8 cellular contexts compared by ENCODE assay signal in the genomic region with DNA sequence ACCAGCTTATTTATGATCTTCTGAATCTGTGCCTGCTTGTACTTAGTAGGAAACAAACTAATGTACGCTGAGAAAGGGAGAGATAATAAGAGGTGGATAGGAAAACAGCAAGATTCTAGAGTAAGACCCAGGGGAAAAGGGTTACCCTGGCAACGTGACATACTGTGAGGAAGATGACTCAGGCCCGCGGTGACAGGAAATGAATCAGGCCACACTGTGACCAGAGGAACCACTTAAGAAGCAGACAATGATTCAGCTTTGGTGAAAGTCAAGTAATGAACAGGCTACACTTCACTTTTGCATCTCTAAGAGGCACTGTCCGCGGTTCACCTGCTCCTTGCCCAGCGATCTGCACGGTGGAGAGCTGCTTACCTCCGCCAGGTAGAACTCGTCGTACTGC.
A peak's percentile ranks its signal among the peaks of the same experiment; 100 is the strongest.
DNase-seq lines count a peak whose midpoint lies in the region; ATAC-seq and TF ChIP-seq lines count a peak whose summit lies in the region.

No MANE protein-coding gene starts in this region.

- H3K4me3 Mint-ChIP-seq in osteocyte (ENCODE audit: unreplicated experiment): no peak overlapping the region

- H3K4me3 ChIP-seq in adipocyte (ENCODE audit: low read length) (no peak overlapping the region), right cardiac atrium (ENCODE audit: low read length) (no peak overlapping the region)

- peaks cover 8% of the 10 kb centered on the region for H3K4me1 Mint-ChIP-seq in osteocyte (ENCODE audit: unreplicated experiment)

- peaks cover 7% of the 10 kb centered on the region for H3K9me3 Mint-ChIP-seq in osteocyte (ENCODE audit: unreplicated experiment)

- H3K4me1 ChIP-seq in adipocyte (ENCODE audit: control insufficient read depth, insufficient read depth, low read length) (peaks cover 4% of the 10 kb centered on the region), right cardiac atrium (ENCODE audit: control insufficient read depth, insufficient read depth, low read length) (no peaks in the 10 kb centered on the region)

- H3K27me3 ChIP-seq in adipocyte (replicated peaks; ENCODE audit: control insufficient read depth, insufficient read depth, low read length) (no peaks in the 10 kb centered on the region), right cardiac atrium (ENCODE audit: control insufficient read depth, insufficient read depth) (no peaks in the 10 kb centered on the region)

- DNase-seq in AG08396 (ENCODE audit: low spot score) (peak; percentile 53), NOMO-1 (lab: John Stamatoyannopoulos, UW; ENCODE audit: unreplicated experiment in 2 of 2) (peak; percentile 55 to 88), adipocyte (ENCODE audit: low read depth) (peak; percentile 53), osteocyte (ENCODE audit: extremely low spot score, unreplicated experiment) (no peak), ureter (ENCODE audit: low spot score) (no peak), right cardiac atrium (no peak)

- peak overlapping the region; percentile 50 for H3K27ac Mint-ChIP-seq in osteocyte (ENCODE audit: unreplicated experiment)

- peak; percentile 100 for ATAC-seq in GM18868 (IDR thresholded peaks at IDR 0.05; ENCODE audit: unreplicated experiment)
- ATAC-seq in HG03025 (IDR thresholded peaks at IDR 0.05; ENCODE audit: low FRiP score, unreplicated experiment): peak; percentile 67
- ATAC-seq in right cardiac atrium: no peak

- peaks cover 37% of the 10 kb centered on the region for H3K36me3 Mint-ChIP-seq in osteocyte (ENCODE audit: unreplicated experiment)

- intact Hi-C loops in right cardiac atrium (cut with DNase I): no loop called here

- no peaks in the 10 kb centered on the region for H3K36me3 ChIP-seq in adipocyte (ENCODE audit: control insufficient read depth, insufficient read depth, low read length, severe bottlenecking)

- H3K9me3 ChIP-seq in adipocyte (ENCODE audit: control insufficient read depth, low read length) (no peaks in the 10 kb centered on the region), right cardiac atrium (ENCODE audit: control insufficient read depth, low read length) (no peaks in the 10 kb centered on the region)

- no peak overlapping the region for H3K27ac ChIP-seq in right cardiac atrium (ENCODE audit: low read length)

- TF ChIP-seq CTCF in osteocyte (IDR thresholded peaks at IDR 0.05): no peak

- H3K27me3 Mint-ChIP-seq in osteocyte (ENCODE audit: unreplicated experiment): no peaks in the 10 kb centered on the region

- no peak overlapping the region for H3K9ac ChIP-seq in adipocyte (ENCODE audit: low read length)

- 74% methylated on average over 11 of the region's 11 CpGs for WGBS in right cardiac atrium

Comparison
In these comparisons a context has a peak if more than half of its experiments do, and no peak if none do; other contexts are left out.
1. DNase-seq: peak in AG08396 (single experiment), NOMO-1 (2 of 2) and adipocyte (single experiment); none in osteocyte (single experiment), ureter (single experiment) and right cardiac atrium (0 of 3).
2. ATAC-seq: peak in GM18868 (single experiment) and HG03025 (single experiment); none in right cardiac atrium (0 of 2).